In genomic region chr1:2133039-2133878, GRCh38 we compare ENCODE assay signal across 8 cellular contexts.
A peak's percentile ranks its signal among the peaks of the same experiment; 100 is the strongest.
DNase-seq lines count a peak whose midpoint lies in the region; ATAC-seq lines count a peak whose summit lies in the region.

No MANE protein-coding gene starts in this region.

- intact Hi-C loops in activated naive CD4-positive, alpha-beta T cell treated with anti-CD3 and anti-CD28 coated beads for 36 hours (cut with micrococcal nuclease) = loop anchor here (1.0 to 5.0 kb wide), 6 partner anchors 16 to 224 kb away; partner anchors contain the start of genes PRKCZ and TMEM52

- peak overlapping the region; percentile 80 to 96 (median 89) for H3K4me3 Mint-ChIP-seq in IgD-negative memory B cell
- H3K4me3 Mint-ChIP-seq in activated naive CD4-positive, alpha-beta T cell treated with anti-CD3 and anti-CD28 coated beads for 36 hours = peak overlapping the region; percentile 76

- H3K27ac Mint-ChIP-seq in IgD-negative memory B cell = peak overlapping the region; percentile 76 to 94 (median 89)
- H3K27ac Mint-ChIP-seq in activated naive CD4-positive, alpha-beta T cell treated with anti-CD3 and anti-CD28 coated beads for 36 hours = no peak overlapping the region

- peak overlapping the region; percentile 84 for H3K27ac ChIP-seq in substantia nigra (ENCODE audit: low read depth, low read length, poor library complexity, severe bottlenecking)

- peak; percentile 92 for ATAC-seq in GM21576 (IDR thresholded peaks at IDR 0.05; ENCODE audit: unreplicated experiment)

- no peaks in the 10 kb centered on the region for H3K27me3 Mint-ChIP-seq in IgD-negative memory B cell
- H3K27me3 Mint-ChIP-seq in activated naive CD4-positive, alpha-beta T cell treated with anti-CD3 and anti-CD28 coated beads for 36 hours (ENCODE audit: low read depth) = no peaks in the 10 kb centered on the region

- DNase-seq in COR-L47 (lab: John Stamatoyannopoulos, UW) (peak; percentile 96), SK-MEL-5 (ENCODE audit: low read depth, low spot score) (peak; percentile 96), germinal center (ENCODE audit: low spot score) (peak; percentile 96), nucleus accumbens (lab: John Stamatoyannopoulos, UW) (peak; percentile 52 to 100 (median 95)), substantia nigra (lab: John Stamatoyannopoulos, UW) (peak; percentile 60 to 100 (median 96))
- DNase-seq in activated naive CD4-positive, alpha-beta T cell treated with anti-CD3 and anti-CD28 coated beads for 36 hours = peak; percentile 97

- in situ Hi-C loops in SK-MEL-5 (cut with HindIII; ENCODE audit: low pct_unique_long_range_greater_than_20kb, low sequenced_read_pairs) = no loop called here

- CTCF ChIA-PET in activated naive CD4-positive, alpha-beta T cell treated with anti-CD3 and anti-CD28 coated beads for 36 hours (lab: Charles Lee) = interaction anchor here (0.8 to 1.2 kb wide), 4 partner anchors 41 to 89 kb away, joined by 3 read pairs; partner anchors contain the start of gene FAAP20

- peaks cover 7 to 16% (median 15%) of the 10 kb centered on the region in 3 donors for H3K4me1 Mint-ChIP-seq in IgD-negative memory B cell
- H3K4me1 Mint-ChIP-seq in activated naive CD4-positive, alpha-beta T cell treated with anti-CD3 and anti-CD28 coated beads for 36 hours (ENCODE audit: low read depth) = peaks cover 12% of the 10 kb centered on the region

- no peaks in the 10 kb centered on the region for H3K9me3 Mint-ChIP-seq in IgD-negative memory B cell
- H3K9me3 Mint-ChIP-seq in activated naive CD4-positive, alpha-beta T cell treated with anti-CD3 and anti-CD28 coated beads for 36 hours = no peaks in the 10 kb centered on the region

- H3K36me3 Mint-ChIP-seq in IgD-negative memory B cell = no peaks in the 10 kb centered on the region
- H3K36me3 Mint-ChIP-seq in activated naive CD4-positive, alpha-beta T cell treated with anti-CD3 and anti-CD28 coated beads for 36 hours (ENCODE audit: low read depth) = no peaks in the 10 kb centered on the region

Comparison
In these comparisons a context has a peak if more than half of its experiments do, and no peak if none do; other contexts are left out.
1. Peak in every context shown above with its lines: DNase-seq, ATAC-seq and H3K27ac ChIP-seq.